Comparison of ENCODE assay signal across 20 cellular contexts in the genomic region with DNA sequence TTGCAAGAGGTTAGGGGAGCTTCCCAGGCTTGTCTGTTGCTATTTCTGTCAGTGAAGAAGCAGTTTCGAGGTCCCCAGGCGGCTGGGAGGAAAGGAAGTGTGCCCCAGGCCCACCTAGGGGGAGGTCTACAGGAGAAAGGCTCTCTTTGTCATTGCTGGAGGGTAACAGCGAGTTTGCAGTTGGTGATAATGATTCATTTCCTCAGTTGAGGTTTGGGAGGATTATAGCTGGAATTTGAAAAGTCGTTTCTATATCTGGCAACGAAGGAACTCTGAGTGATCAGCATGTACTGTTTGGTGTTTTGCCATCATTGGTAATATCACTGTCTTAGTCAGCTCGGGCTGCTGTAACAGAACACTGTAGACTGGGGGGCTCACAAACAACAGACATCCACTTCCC.
A peak's percentile ranks its signal among the peaks of the same experiment; 100 is the strongest.
DNase-seq lines count a peak whose midpoint lies in the region; ATAC-seq, FAIRE-seq and TF ChIP-seq lines count a peak whose summit lies in the region.
"Had no signal": no experiment of that assay in that cellular context is flagged by ENCODE, and none has a peak within 500 bp of the region (broad histone marks: within the 10 kb centered on the region; RNA-seq: fewer than 3 reads in every experiment).

No MANE protein-coding gene starts in this region.

- no peaks in the 10 kb centered on the region for H3K79me2 ChIP-seq in H1 (ENCODE audit: control insufficient read depth in 1 of 2, insufficient read depth in 2 of 2, low read length in 2 of 2)

- 66% methylated on average over 6 of the region's 6 CpGs; no CpG with 5 or more reads in 1 of the 2 experiments for WGBS in H1 (ENCODE audit: extremely low coverage in 1 of 2, insufficient coverage in 1 of 2, insufficient read length in 1 of 2, insufficient replicate concordance in 2 of 2, low coverage in 1 of 2, low lambda C conversion rate in 2 of 2, missing lambda C conversion rate in 1 of 2), 2 experiments
- 51 to 72% (median 58%) methylated on average over 6 of the region's 6 CpGs for WGBS in stomach, 5 donors

- no peak overlapping the region for H2BK5ac ChIP-seq in H1 (ENCODE audit: low read depth, low read length)

- no peak overlapping the region for H3K14ac ChIP-seq in H1 (ENCODE audit: insufficient read length)

- ATAC-seq in GM21825 (IDR thresholded peaks at IDR 0.05; ENCODE audit: unreplicated experiment), result no peak
- ATAC-seq: GM23338; left lobe of liver; natural killer cell; right cardiac atrium; stimulated activated naive CD8-positive, alpha-beta T cell treated with anti-CD3 and anti-CD28 coated beads, Interleukin-15, Interleukin-2, amounts not matched to agents 100 U/mL and 50 U/mL, for 24 hours had no signal

- H3K27me3 ChIP-seq in H1 (replicated peaks in 1 of 4; ENCODE audit: control insufficient read depth in 3 of 4, extremely low read depth in 1 of 4, insufficient read depth in 3 of 4, low read length in 3 of 4), result no peaks in the 10 kb centered on the region
- H3K27me3 ChIP-seq in skeletal muscle satellite cell (ENCODE audit: control insufficient read depth, insufficient read depth, low read length), result no peaks in the 10 kb centered on the region
- H3K27me3 ChIP-seq in stomach, result no peaks in the 10 kb centered on the region

- H3K79me1 ChIP-seq in H1 (ENCODE audit: low read depth, low read length), result no peaks in the 10 kb centered on the region

- H3K18ac ChIP-seq in H1 (ENCODE audit: extremely low read depth, low read length), result peak overlapping the region; percentile 10; the same call in 1 of the 2 replicates

- peak overlapping the region; percentile 50 for H3K27ac ChIP-seq in RWPE1
- 0 out of 2 replicates have a peak overlapping the region, but pooled peaks have one; percentile 12 for H3K27ac ChIP-seq in H1 (ENCODE audit: low read depth, low read length)
- no peak overlapping the region for H3K27ac ChIP-seq in stomach
- H3K27ac ChIP-seq: KMS-11 had no signal

- DNase-seq in GM04503 (ENCODE audit: low read depth) (peak; percentile 54), RWPE1 (ENCODE audit: low spot score) (no peak), H1 (ENCODE audit: low read depth in 1 of 2, low spot score in 2 of 2) (no peak), NCI-H524 (lab: John Stamatoyannopoulos, UW) (no peak), cerebellum (ENCODE audit: low spot score) (no peak), stomach (no peak)
- DNase-seq: activated B cell treated with CpG ODN at 0.5 μM for 24 hours; activated naive CD4-positive, alpha-beta T cell treated with Interleukin-2 at 50 U/mL for 16 hours; CD8-positive, alpha-beta memory T cell; central memory CD4-positive, alpha-beta T cell; GF-D8; natural killer cell; right cardiac atrium; stimulated activated naive CD8-positive, alpha-beta T cell treated with anti-CD3 and anti-CD28 coated beads, Interleukin-15, Interleukin-2, amounts not matched to agents 100 U/mL and 50 U/mL, for 24 hours had no signal

- H3K36me3 ChIP-seq in H1 (ENCODE audit: control insufficient read depth in 2 of 4, insufficient read depth in 4 of 4, low read length in 3 of 4), result no peaks in the 10 kb centered on the region
- H3K36me3 ChIP-seq in skeletal muscle satellite cell (ENCODE audit: insufficient read depth, low read length), result no peaks in the 10 kb centered on the region
- no peaks in the 10 kb centered on the region for H3K36me3 ChIP-seq in stomach

- TF ChIP-seq EP300 in H1 (IDR thresholded peaks at IDR 0.05; ENCODE audit: borderline replicate concordance in 1 of 2, low read depth in 2 of 2, low read length in 2 of 2), result no peak
- TF ChIP-seq EP300 in stomach (IDR thresholded peaks at IDR 0.05), result no peak

- H2AFZ ChIP-seq in H1 (ENCODE audit: low read length), result no peak overlapping the region
- H2AFZ ChIP-seq: GM23338 had no signal

- H4K91ac ChIP-seq in H1 (replicated peaks; ENCODE audit: insufficient read length, low read length), result no peak overlapping the region

- no peaks in the 10 kb centered on the region for H4K20me1 ChIP-seq in H1 (replicated peaks in 1 of 2; ENCODE audit: control insufficient read depth in 1 of 2, insufficient read depth in 2 of 2, low read length in 2 of 2)

- POLR2A ChIA-PET in RWPE1 (lab: Yijun Ruan, JAX; ENCODE audit: low non-redundant PET), result no interaction called here
- POLR2A ChIA-PET in H1 (lab: Charles Lee; ENCODE audit: partially characterized antibody), result no interaction called here

- intact Hi-C loops in stomach (cut with DNase I; ENCODE audit: low total_unique reads), result no loop called here

- no peaks in the 10 kb centered on the region; the same call in 1 of the 2 replicates for H3K23me2 ChIP-seq in H1 (ENCODE audit: low read depth, low read length)

- no peak overlapping the region for H4K5ac ChIP-seq in H1 (ENCODE audit: insufficient read length, low read depth, low read length)

- H3K9ac ChIP-seq in H1 (replicated peaks in 1 of 4; ENCODE audit: extremely low read depth in 1 of 4, low read depth in 3 of 4, low read length in 3 of 4) (no peak overlapping the region), skeletal muscle satellite cell (ENCODE audit: low read depth, low read length) (peak overlapping the region; percentile 10)
- H3K9ac ChIP-seq: KMS-11 had no signal

- H2AK5ac ChIP-seq in H1 (ENCODE audit: low read depth, low read length), result no peak overlapping the region

- no peak for TF ChIP-seq RAD21 in H1 (IDR thresholded peaks at IDR 0.05 in 1 of 2, conservative IDR thresholded peaks at IDR 0.05 in 1 of 2; ENCODE audit: low read depth in 2 of 2, low read length in 2 of 2)

- no peak overlapping the region for H2BK120ac ChIP-seq in H1 (replicated peaks; ENCODE audit: low read depth, low read length)

- H2BK20ac ChIP-seq in H1 (ENCODE audit: low read length), result no peak overlapping the region

- no peak overlapping the region for H3K4me3 ChIP-seq in H1 (ENCODE audit: extremely low read depth in 1 of 4, insufficient read depth in 2 of 4, low read depth in 3 of 4, low read length in 4 of 4)
- no peak overlapping the region for H3K4me3 ChIP-seq in skeletal muscle satellite cell (ENCODE audit: low read length)
- no peak overlapping the region for H3K4me3 ChIP-seq in stomach
- H3K4me3 ChIP-seq: GM23338 had no signal

- H3K56ac ChIP-seq in H1 (replicated peaks; ENCODE audit: insufficient read length, low read depth, low read length), result no peak overlapping the region

- TF ChIP-seq POLR2A in H1 (IDR thresholded peaks at IDR 0.05; ENCODE audit: control extremely low read depth in 1 of 2, low read depth in 2 of 2, low read length in 2 of 2) (no peak), stomach (IDR thresholded peaks at IDR 0.05) (no peak)

- no peak overlapping the region for H4K8ac ChIP-seq in H1 (ENCODE audit: extremely low read depth, insufficient read depth, low read length)

- CTCF ChIA-PET in RWPE1 (lab: Yijun Ruan, JAX) (interaction anchor here (0.7 kb wide), 1 partner anchor 431 kb away, joined by 3 read pairs; no protein-coding TSS in a partner anchor), H1 (lab: Charles Lee; ENCODE audit: partially characterized antibody) (interaction anchor here (0.6 to 8.5 kb wide), 5 partner anchors 179 to 442 kb away, joined by 3 to 119 read pairs (median 9); no protein-coding TSS in a partner anchor)

- H3K23ac ChIP-seq in H1 (ENCODE audit: insufficient read length), result no peak overlapping the region

- H3K4me2 ChIP-seq in H1 (ENCODE audit: insufficient read depth in 1 of 2, low read depth in 2 of 2, low read length in 2 of 2), result no peak overlapping the region
- peak overlapping the region; percentile 40 for H3K4me2 ChIP-seq in skeletal muscle satellite cell (ENCODE audit: low read length)
- H3K4me2 ChIP-seq: GM23338, KMS-11 had no signal

- no peak overlapping the region for H2BK15ac ChIP-seq in H1 (ENCODE audit: low read length)

- H2BK12ac ChIP-seq in H1 (ENCODE audit: low read depth, low read length), result no peak overlapping the region

- peak overlapping the region; percentile 9 for H3K4ac ChIP-seq in H1 (replicated peaks; ENCODE audit: insufficient read length, low read depth, low read length)

- no peak for FAIRE-seq in H1 (lab: Jason Lieb, UNC)
- FAIRE-seq: GM18507 had no signal

- H3K9me3 ChIP-seq in H1 (ENCODE audit: insufficient read depth in 2 of 2, low read depth in 1 of 2, low read length in 1 of 2), result no peaks in the 10 kb centered on the region
- H3K9me3 ChIP-seq in skeletal muscle satellite cell (replicated peaks; ENCODE audit: low read length), result no peaks in the 10 kb centered on the region
- peaks cover 0 to 17% (median 0%) of the 10 kb centered on the region in 4 donors for H3K9me3 ChIP-seq in stomach

- H3K4me1 ChIP-seq in H1 (replicated peaks in 1 of 4; ENCODE audit: control insufficient read depth in 3 of 4, insufficient read depth in 4 of 4, low read length in 3 of 4), result peaks cover 0 to 11% (median 8%) of the 10 kb centered on the region in 4 experiments; a peak in 5 of 7 replicates
- H3K4me1 ChIP-seq in skeletal muscle satellite cell (ENCODE audit: control insufficient read depth, insufficient read depth, low read length), result peaks cover 15% of the 10 kb centered on the region
- H3K4me1 ChIP-seq in stomach, result no peaks in the 10 kb centered on the region

- TF ChIP-seq CTCF in RWPE1 (conservative IDR thresholded peaks at IDR 0.05; ENCODE audit: low read depth) (no peak), H1 (IDR thresholded peaks at IDR 0.05; ENCODE audit: control extremely low read depth in 1 of 3, insufficient read depth in 1 of 3, low read depth in 1 of 3, low read length in 3 of 3) (no peak), stomach (IDR thresholded peaks at IDR 0.05) (no peak)

TF ChIP-seq in H1, 55 proteins besides CTCF, POLR2A, EP300 and RAD21 (continues in another document):
- TF ChIP-seq NRF1 (IDR thresholded peaks at IDR 0.05; ENCODE audit: low read depth, low read length) (no peak), POU5F1 (IDR thresholded peaks at IDR 0.05; ENCODE audit: low read depth, low read length) (no peak), ZNF274 (IDR thresholded peaks at IDR 0.05; ENCODE audit: borderline replicate concordance, extremely low read depth, low read length) (no peak), KDM4A (IDR thresholded peaks at IDR 0.05; ENCODE audit: low read depth, low read length, severe bottlenecking) (no peak), TAF7 (optimal IDR thresholded peaks at IDR 0.05; ENCODE audit: borderline replicate concordance, low read depth, low read length) (no peak), BCL11A (IDR thresholded peaks at IDR 0.05; ENCODE audit: low read depth in 2 of 2, low read length in 2 of 2) (no peak), PHF8 (conservative IDR thresholded peaks at IDR 0.05; ENCODE audit: low read depth, low read length) (no peak), RXRA (IDR thresholded peaks at IDR 0.05; ENCODE audit: insufficient read depth, low read depth, low read length) (no peak), NANOG (IDR thresholded peaks at IDR 0.05; ENCODE audit: insufficient read depth, low read depth, low read length, poor library complexity, severe bottlenecking) (no peak)
- TF ChIP-seq, protein P1, sequence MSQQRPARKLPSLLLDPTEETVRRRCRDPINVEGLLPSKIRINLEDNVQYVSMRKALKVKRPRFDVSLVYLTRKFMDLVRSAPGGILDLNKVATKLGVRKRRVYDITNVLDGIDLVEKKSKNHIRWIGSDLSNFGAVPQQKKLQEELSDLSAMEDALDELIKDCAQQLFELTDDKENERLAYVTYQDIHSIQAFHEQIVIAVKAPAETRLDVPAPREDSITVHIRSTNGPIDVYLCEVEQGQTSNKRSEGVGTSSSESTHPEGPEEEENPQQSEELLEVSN (IDR thresholded peaks at IDR 0.05), result no peak

Comparison
In these comparisons a context has a peak if more than half of its experiments do, and no peak if none do; other contexts are left out.
1. H3K27ac ChIP-seq: peak in RWPE1 (single experiment) and H1 (single experiment); none in stomach (0 of 5).